In the genomic region with DNA sequence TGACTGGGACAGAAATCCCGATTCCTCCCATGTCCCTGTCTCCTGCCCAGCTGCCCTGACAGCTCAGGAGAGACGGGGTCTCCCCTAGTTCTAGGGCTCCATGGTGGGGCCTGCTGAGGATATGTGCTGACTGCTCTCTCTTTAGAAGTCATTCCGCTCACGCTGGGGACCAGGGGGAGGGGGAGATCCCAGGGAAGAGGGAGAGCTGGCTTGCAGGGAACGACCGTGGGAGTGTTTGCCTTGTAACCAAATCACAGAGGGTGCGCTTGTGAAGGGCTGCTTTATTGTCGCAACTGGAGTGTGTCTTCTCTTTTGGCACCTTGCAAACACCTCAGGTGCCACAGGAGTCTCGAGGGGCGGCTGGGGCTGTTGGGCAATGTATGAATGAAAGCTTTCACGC, we compare ENCODE assay signal across 26 cellular contexts.
"Had no signal": no experiment of that assay in that cellular context is flagged by ENCODE, and none has a peak within 500 bp of the region (broad histone marks: within the 10 kb centered on the region; RNA-seq: fewer than 3 reads in every experiment).

No MANE protein-coding gene starts in this region.

- H3K9me3 Mint-ChIP-seq: activated B cell treated with CpG ODN at 0.5 μM for 24 hours; activated CD4-positive, alpha-beta memory T cell treated with anti-CD3 and anti-CD28 coated beads, Interleukin-2, amount 10 ng/mL, durations not matched to agents 7 days and 5 days; activated naive CD4-positive, alpha-beta T cell treated with anti-CD3 and anti-CD28 coated beads for 36 hours had no signal

- H3K27ac ChIP-seq: brain microvascular endothelial cell, cardiac muscle cell, SK-N-MC had no signal

- H3K4me1 Mint-ChIP-seq: activated B cell treated with CpG ODN at 0.5 μM for 24 hours; activated CD4-positive, alpha-beta memory T cell treated with anti-CD3 and anti-CD28 coated beads, Interleukin-2, amount 10 ng/mL, durations not matched to agents 7 days and 5 days; activated CD4-positive, alpha-beta T cell treated with anti-CD3 and anti-CD28 coated beads, Interleukin-2, amount 10 ng/mL, durations not matched to agents 7 days and 5 days; activated T-helper 17 cell treated with anti-CD3 and anti-CD28 coated beads, Interleukin-2, amount 50 U/mL, for 72 hours; T-cell had no signal

- H3K27me3 ChIP-seq: brain microvascular endothelial cell, cardiac muscle cell had no signal

- ATAC-seq: activated T-helper 17 cell treated with anti-CD3 and anti-CD28 coated beads, Interleukin-2, amount 50 U/mL, for 72 hours; T-cell had no signal

- H3K27me3 Mint-ChIP-seq: activated B cell treated with CpG ODN at 0.5 μM for 24 hours; activated CD4-positive, alpha-beta memory T cell treated with anti-CD3 and anti-CD28 coated beads, Interleukin-2, amount 10 ng/mL, durations not matched to agents 7 days and 5 days; activated CD4-positive, alpha-beta T cell treated with anti-CD3 and anti-CD28 coated beads, Interleukin-2, amount 10 ng/mL, durations not matched to agents 7 days and 5 days had no signal

- DNase-seq: activated B cell treated with CpG ODN at 0.5 μM for 24 hours; activated CD4-positive, alpha-beta memory T cell treated with anti-CD3 and anti-CD28 coated beads, Interleukin-2, amount 10 ng/mL, durations not matched to agents 7 days and 5 days; activated CD4-positive, alpha-beta T cell treated with anti-CD3 and anti-CD28 coated beads, Interleukin-2, amount 10 ng/mL, durations not matched to agents 7 days and 5 days; activated gamma-delta T cell; activated naive CD4-positive, alpha-beta T cell treated with anti-CD3 and anti-CD28 coated beads for 36 hours; activated T-cell treated with anti-CD3 and anti-CD28 coated beads for 4 hours; activated T-cell treated with anti-CD3 and anti-CD28 coated beads, Interleukin-2, amount 50 U/mL, for 48 hours; brain microvascular endothelial cell; Kasumi-1; KBM-7; NCI-H1048; NCI-H146; NCI-H187 treated with DMSO at 0.1 percent for 48 hours; NCI-H2107; NCI-H2171 treated with DMSO at 0.1 percent for 48 hours; NCI-H226; NCI-H510A treated with DMSO at 0.1 percent for 48 hours; NCI-H748 treated with DMSO at 0.1 percent for 48 hours; SIG-M5; T-cell; T-helper 2 cell; T1000 had no signal

- H3K36me3 Mint-ChIP-seq: activated naive CD8-positive, alpha-beta T cell; T-cell had no signal

- H3K4me3 Mint-ChIP-seq: activated B cell treated with CpG ODN at 0.5 μM for 24 hours; activated CD4-positive, alpha-beta memory T cell treated with anti-CD3 and anti-CD28 coated beads, Interleukin-2, amount 10 ng/mL, durations not matched to agents 7 days and 5 days; activated CD4-positive, alpha-beta T cell treated with anti-CD3 and anti-CD28 coated beads, Interleukin-2, amount 10 ng/mL, durations not matched to agents 7 days and 5 days; activated naive CD4-positive, alpha-beta T cell treated with anti-CD3 and anti-CD28 coated beads for 36 hours; activated naive CD8-positive, alpha-beta T cell; activated T-helper 17 cell treated with anti-CD3 and anti-CD28 coated beads, Interleukin-2, amount 50 U/mL, for 72 hours; T-cell had no signal

- H3K27ac Mint-ChIP-seq: activated B cell treated with CpG ODN at 0.5 μM for 24 hours; activated CD4-positive, alpha-beta memory T cell treated with anti-CD3 and anti-CD28 coated beads, Interleukin-2, amount 10 ng/mL, durations not matched to agents 7 days and 5 days; activated CD4-positive, alpha-beta T cell treated with anti-CD3 and anti-CD28 coated beads, Interleukin-2, amount 10 ng/mL, durations not matched to agents 7 days and 5 days; activated naive CD4-positive, alpha-beta T cell treated with anti-CD3 and anti-CD28 coated beads for 36 hours; activated naive CD8-positive, alpha-beta T cell; activated T-helper 17 cell treated with anti-CD3 and anti-CD28 coated beads, Interleukin-2, amount 50 U/mL, for 72 hours; T-cell had no signal

- H3K4me3 ChIP-seq: cardiac muscle cell, SK-N-MC had no signal

- H3K36me3 ChIP-seq: brain microvascular endothelial cell, cardiac muscle cell had no signal
